In the genomic region with DNA sequence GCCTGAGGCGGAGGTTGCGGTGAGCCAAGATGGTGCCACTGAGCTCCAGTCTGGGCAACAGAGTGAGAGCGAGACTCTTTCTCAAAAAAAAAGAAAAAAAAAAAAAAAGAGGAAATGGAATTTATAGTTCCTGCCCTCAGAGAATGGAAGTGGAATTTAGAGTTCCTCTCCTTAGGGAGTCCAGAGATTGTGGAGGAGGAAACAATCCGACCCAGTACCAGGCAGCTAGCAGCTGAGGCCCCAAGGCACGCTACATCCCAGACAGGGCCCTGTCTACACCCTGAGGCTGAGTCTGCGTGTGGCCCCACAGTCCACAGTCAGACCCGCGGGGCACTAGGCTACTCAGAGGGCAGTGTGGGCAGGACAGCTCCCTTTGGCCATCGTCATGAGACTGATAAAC, we compare ENCODE assay signal across 1 cellular context.
TF ChIP-seq lines count a peak whose summit lies in the region.

No MANE protein-coding gene starts in this region.

TF ChIP-seq in K562, 482 proteins besides CTCF, POLR2A, EP300 and RAD21:
- TF ChIP-seq SPI1 (IDR thresholded peaks at IDR 0.05; ENCODE audit: borderline replicate concordance, low read depth, low read length) (peak; percentile 70; the same call in 1 of the 2 replicates), ZNF274 (IDR thresholded peaks at IDR 0.05; ENCODE audit: borderline replicate concordance, low read depth, low read length) (0 out of 2 replicates have a peak, but pooled peaks have one; percentile 12)
- TF ChIP-seq, protein P1, sequence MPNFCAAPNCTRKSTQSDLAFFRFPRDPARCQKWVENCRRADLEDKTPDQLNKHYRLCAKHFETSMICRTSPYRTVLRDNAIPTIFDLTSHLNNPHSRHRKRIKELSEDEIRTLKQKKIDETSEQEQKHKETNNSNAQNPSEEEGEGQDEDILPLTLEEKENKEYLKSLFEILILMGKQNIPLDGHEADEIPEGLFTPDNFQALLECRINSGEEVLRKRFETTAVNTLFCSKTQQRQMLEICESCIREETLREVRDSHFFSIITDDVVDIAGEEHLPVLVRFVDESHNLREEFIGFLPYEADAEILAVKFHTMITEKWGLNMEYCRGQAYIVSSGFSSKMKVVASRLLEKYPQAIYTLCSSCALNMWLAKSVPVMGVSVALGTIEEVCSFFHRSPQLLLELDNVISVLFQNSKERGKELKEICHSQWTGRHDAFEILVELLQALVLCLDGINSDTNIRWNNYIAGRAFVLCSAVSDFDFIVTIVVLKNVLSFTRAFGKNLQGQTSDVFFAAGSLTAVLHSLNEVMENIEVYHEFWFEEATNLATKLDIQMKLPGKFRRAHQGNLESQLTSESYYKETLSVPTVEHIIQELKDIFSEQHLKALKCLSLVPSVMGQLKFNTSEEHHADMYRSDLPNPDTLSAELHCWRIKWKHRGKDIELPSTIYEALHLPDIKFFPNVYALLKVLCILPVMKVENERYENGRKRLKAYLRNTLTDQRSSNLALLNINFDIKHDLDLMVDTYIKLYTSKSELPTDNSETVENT (CRISPR knock-in tag; IDR thresholded peaks at IDR 0.05), result no peak
TF ChIP-seq in K562: peak in this region for 2.
